Comparison of ENCODE assay signal across 18 cellular contexts in the genomic region with DNA sequence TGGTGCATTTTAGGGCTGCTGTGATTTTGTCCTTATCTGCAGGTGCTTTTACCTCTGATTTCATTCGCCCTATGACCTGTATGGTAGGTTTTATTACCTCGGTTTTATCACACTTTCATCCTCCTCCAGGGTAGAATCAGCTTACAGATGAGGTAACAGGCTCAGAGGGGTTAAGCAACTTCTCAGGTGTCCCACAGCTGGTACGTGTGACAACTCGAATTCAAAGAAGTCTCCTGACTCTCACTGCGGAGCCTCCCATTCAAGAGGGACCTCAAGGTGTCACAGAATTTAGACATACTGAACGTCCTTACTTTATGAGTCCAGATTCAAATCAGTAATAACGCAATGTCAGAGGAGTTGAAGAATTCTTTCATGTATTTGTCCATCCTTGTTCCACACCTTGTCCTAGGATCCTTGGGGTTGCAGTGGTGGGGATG. TPM values are rescaled to one million over a fixed set of nuclear protein-coding genes. Genes with fewer than 3 reads are reported as not detected.
A peak's percentile ranks its signal among the peaks of the same experiment; 100 is the strongest.
DNase-seq lines count a peak whose midpoint lies in the region; ATAC-seq and TF ChIP-seq lines count a peak whose summit lies in the region.
"Had no signal": no experiment of that assay in that cellular context is flagged by ENCODE, and none has a peak within 500 bp of the region (broad histone marks: within the 10 kb centered on the region; RNA-seq: fewer than 3 reads in every experiment).

No MANE protein-coding gene starts in this region.

- ATAC-seq in gastrocnemius medialis, result no peak
- ATAC-seq in omental fat pad (ENCODE audit: low FRiP score), result no peak
- ATAC-seq: GM23338, Panc1 had no signal

- H3K27me3 Mint-ChIP-seq in CD14-positive monocyte (ENCODE audit: low read depth in 3 of 3), result peaks cover 6 to 8% (median 6%) of the 10 kb centered on the region in 3 donors
- H3K27me3 Mint-ChIP-seq: CD4-positive, CD25-positive, alpha-beta regulatory T cell had no signal

- H3K9me3 Mint-ChIP-seq in CD14-positive monocyte, result peaks cover 0 to 7% (median 3%) of the 10 kb centered on the region in 7 donors
- H3K9me3 Mint-ChIP-seq: GM23338, H9 had no signal

- H3K4me3 ChIP-seq in colonic mucosa, result no peak overlapping the region
- no peak overlapping the region for H3K4me3 ChIP-seq in mucosa of rectum (ENCODE audit: low read length in 2 of 2)
- no peak overlapping the region for H3K4me3 ChIP-seq in gastrocnemius medialis
- H3K4me3 ChIP-seq: GM23338 had no signal

- TF ChIP-seq CTCF in CD14-positive monocyte (IDR thresholded peaks at IDR 0.05), result no peak
- no peak for TF ChIP-seq CTCF in colonic mucosa (IDR thresholded peaks at IDR 0.05)
- no peak for TF ChIP-seq CTCF in gastrocnemius medialis (IDR thresholded peaks at IDR 0.05 in 4 of 5, conservative IDR thresholded peaks at IDR 0.05 in 1 of 5)
- TF ChIP-seq CTCF in omental fat pad (IDR thresholded peaks at IDR 0.05), result no peak

- H3K27ac ChIP-seq in colonic mucosa (peak overlapping the region; percentile 44), mucosa of rectum (ENCODE audit: low read depth in 2 of 2, low read length in 2 of 2) (peak overlapping the region; percentile 83 to 86), gastrocnemius medialis (peak overlapping the region; percentile 80 to 92 (median 88))

- TF ChIP-seq POLR2A in gastrocnemius medialis (IDR thresholded peaks at IDR 0.05), result no peak

- H3K9me3 ChIP-seq in colonic mucosa (no peaks in the 10 kb centered on the region), mucosa of rectum (ENCODE audit: control insufficient read depth in 2 of 2, low read length in 2 of 2) (no peaks in the 10 kb centered on the region), gastrocnemius medialis (no peaks in the 10 kb centered on the region)

- H3K4me1 ChIP-seq in colonic mucosa, result peaks cover 21% of the 10 kb centered on the region
- peaks cover 49 to 61% of the 10 kb centered on the region in 2 donors for H3K4me1 ChIP-seq in mucosa of rectum (ENCODE audit: control insufficient read depth in 2 of 2, insufficient read depth in 2 of 2, low read length in 2 of 2)
- H3K4me1 ChIP-seq in gastrocnemius medialis, result peaks cover 38 to 53% of the 10 kb centered on the region in 2 donors

- H3K27me3 ChIP-seq in colonic mucosa, result no peaks in the 10 kb centered on the region
- no peaks in the 10 kb centered on the region for H3K27me3 ChIP-seq in mucosa of rectum (ENCODE audit: control insufficient read depth in 2 of 2, insufficient read depth in 2 of 2, low read length in 2 of 2)
- H3K27me3 ChIP-seq in gastrocnemius medialis, result no peaks in the 10 kb centered on the region

- DNase-seq in CD14-positive monocyte (ENCODE audit: low spot score), result peak; percentile 3
- DNase-seq in colonic mucosa, result peak; percentile 45
- no peak for DNase-seq in gastrocnemius medialis
- no peak for DNase-seq in activated naive CD4-positive, alpha-beta T cell treated with anti-CD3 and anti-CD28 coated beads, Interleukin-2, amount 50 U/mL, for 16 hours
- DNase-seq in NCI-H526 treated with DMSO at 0.1 percent for 48 hours (lab: John Stamatoyannopoulos, UW), result no peak
- no peak for DNase-seq in GM19238 (ENCODE audit: insufficient read length, low spot score)
- no peak for DNase-seq in omental fat pad (ENCODE audit: low spot score)
- DNase-seq: CD4-positive, CD25-positive, alpha-beta regulatory T cell; H9; KBM-7; MM.1S; NCI-H2029; NCI-H2227 treated with DMSO at 0.1 percent for 48 hours; NCI-H69; SHP77 had no signal

- peaks cover 29% of the 10 kb centered on the region for H3K4me1 Mint-ChIP-seq in CD14-positive monocyte

- H3K27ac Mint-ChIP-seq in CD14-positive monocyte, result peak overlapping the region in 1 of 7 donors; percentile 46
- H3K27ac Mint-ChIP-seq: GM23338, H9 had no signal

- H3K36me3 ChIP-seq in colonic mucosa, result no peaks in the 10 kb centered on the region
- no peaks in the 10 kb centered on the region for H3K36me3 ChIP-seq in mucosa of rectum (ENCODE audit: control insufficient read depth in 2 of 2, insufficient read depth in 2 of 2, low read length in 2 of 2)
- H3K36me3 ChIP-seq in gastrocnemius medialis, result no peaks in the 10 kb centered on the region

- no peaks in the 10 kb centered on the region for H3K36me3 Mint-ChIP-seq in CD14-positive monocyte
- H3K36me3 Mint-ChIP-seq: CD4-positive, CD25-positive, alpha-beta regulatory T cell had no signal

- in situ Hi-C loops in gastrocnemius medialis (cut with MboI; ENCODE audit: low sequenced_read_pairs in 4 of 4), result loop anchor here in 2 of 4 donors (5.0 to 10.0 kb wide), 2 partner anchors 48 to 215 kb away; no protein-coding TSS in a partner anchor

- H3K9ac ChIP-seq in colonic mucosa (ENCODE audit: low read depth in 2 of 2, low read length in 2 of 2), result peak overlapping the region in 1 of 2 donors; percentile 72
- H3K9ac ChIP-seq in mucosa of rectum (ENCODE audit: low read depth in 1 of 2, low read length in 2 of 2), result peak overlapping the region in 1 of 2 donors; percentile 15

- intact Hi-C loops in CD14-positive monocyte (cut with micrococcal nuclease), result no loop called here
- intact Hi-C loops in colonic mucosa (cut with DNase I), result no loop called here
- intact Hi-C loops in gastrocnemius medialis (cut with DNase I; ENCODE audit: low total_unique reads), result loop anchor here (2.0 kb wide), 1 partner anchor 53 kb away; the partner anchor contains the start of gene BLOC1S4

- H3K4me3 Mint-ChIP-seq in CD14-positive monocyte, result no peak overlapping the region
- H3K4me3 Mint-ChIP-seq: GM23338, H9 had no signal

RNA-seq across cellular contexts. Expression of gene KIAA0232, which starts 12.5 kb away (rescaled TPM):
- 10 to 100 TPM; 20.6 to 27.3 TPM for polyA plus RNA-seq in CD14-positive monocyte
- total RNA-seq in colonic mucosa, result 10 to 100 TPM; 20.8 to 32.8 TPM
- 10 to 100 TPM; 39.1 to 66.4 (median 60.4) TPM for total RNA-seq in gastrocnemius medialis
- 10 to 100 TPM; 26.4 to 29.8 (median 27.0) TPM for total RNA-seq in omental fat pad

RNA-seq across cellular contexts. Expression of gene BLOC1S4, which starts 54.0 kb away (rescaled TPM):
- 10 to 100 TPM; 20.1 to 30.9 TPM for polyA plus RNA-seq in CD14-positive monocyte
- 10 to 100 TPM; 14.4 to 16.4 TPM for total RNA-seq in colonic mucosa
- 10 to 100 TPM; 15.7 to 25.7 (median 22.3) TPM for total RNA-seq in gastrocnemius medialis
- total RNA-seq in omental fat pad, result 10 to 100 TPM; 12.3 to 23.3 (median 13.9) TPM

Comparison
In these comparisons a context has a peak if more than half of its experiments do, and no peak if none do; other contexts are left out.
1. DNase-seq: peak in CD14-positive monocyte (single experiment) and colonic mucosa (single experiment); none in gastrocnemius medialis (0 of 2), activated naive CD4-positive, alpha-beta T cell treated with anti-CD3 and anti-CD28 coated beads, Interleukin-2, amount 50 U/mL, for 16 hours (single experiment), NCI-H526 treated with DMSO at 0.1 percent for 48 hours (single experiment), GM19238 (single experiment) and omental fat pad (single experiment).
2. Peak in every context shown above with its lines, with median percentiles within 50 percentile points of each other: H3K27ac ChIP-seq.